12 cellular contexts compared by ENCODE assay signal in genomic region chr2:3034856-3035255, GRCh38.
"Had no signal": no experiment of that assay in that cellular context is flagged by ENCODE, and none has a peak within 500 bp of the region (broad histone marks: within the 10 kb centered on the region; RNA-seq: fewer than 3 reads in every experiment).

No MANE protein-coding gene starts in this region.

- H3K4me1 Mint-ChIP-seq: activated CD4-positive, alpha-beta memory T cell treated with anti-CD3 and anti-CD28 coated beads, Interleukin-2, amount 10 ng/mL, durations not matched to agents 7 days and 5 days had no signal

- H3K27ac ChIP-seq: cardiac muscle cell, heart left ventricle, neural progenitor cell, parathyroid adenoma had no signal

- H3K36me3 ChIP-seq: cardiac muscle cell, heart left ventricle, neural progenitor cell had no signal

- H3K27me3 Mint-ChIP-seq: activated CD4-positive, alpha-beta memory T cell treated with anti-CD3 and anti-CD28 coated beads, Interleukin-2, amount 10 ng/mL, durations not matched to agents 7 days and 5 days had no signal

- H3K9me3 Mint-ChIP-seq: activated CD4-positive, alpha-beta memory T cell treated with anti-CD3 and anti-CD28 coated beads, Interleukin-2, amount 10 ng/mL, durations not matched to agents 7 days and 5 days; activated T-cell treated with anti-CD3 and anti-CD28 coated beads, Interleukin-2, amount 50 U/mL, for 72 hours had no signal

- DNase-seq: activated CD4-positive, alpha-beta memory T cell treated with anti-CD3 and anti-CD28 coated beads, Interleukin-2, amount 10 ng/mL, durations not matched to agents 7 days and 5 days; activated CD4-positive, alpha-beta T cell treated with anti-CD3 and anti-CD28 coated beads for 1 hour; activated T-cell treated with anti-CD3 and anti-CD28 coated beads, Interleukin-2, amount 50 U/mL, for 72 hours; foreskin melanocyte; heart left ventricle; left colon; stimulated activated CD4-positive, alpha-beta T cell treated with anti-CD3 and anti-CD28 coated beads, Interleukin-15, amount 100 ng/mL, for 24 hours; substantia nigra; trophoblast cell had no signal

- H3K4me1 ChIP-seq: heart left ventricle, neural progenitor cell, parathyroid adenoma had no signal

- ATAC-seq: left colon had no signal

- H3K27ac Mint-ChIP-seq: activated CD4-positive, alpha-beta memory T cell treated with anti-CD3 and anti-CD28 coated beads, Interleukin-2, amount 10 ng/mL, durations not matched to agents 7 days and 5 days; activated T-cell treated with anti-CD3 and anti-CD28 coated beads, Interleukin-2, amount 50 U/mL, for 72 hours; neural progenitor cell had no signal

- H3K4me3 Mint-ChIP-seq: activated CD4-positive, alpha-beta memory T cell treated with anti-CD3 and anti-CD28 coated beads, Interleukin-2, amount 10 ng/mL, durations not matched to agents 7 days and 5 days; activated T-cell treated with anti-CD3 and anti-CD28 coated beads, Interleukin-2, amount 50 U/mL, for 72 hours; neural progenitor cell had no signal

- H3K4me3 ChIP-seq: cardiac muscle cell, heart left ventricle, neural progenitor cell had no signal

- H3K27me3 ChIP-seq: cardiac muscle cell, neural progenitor cell had no signal
